8 cellular contexts compared by ENCODE assay signal in genomic region chr20:44080646-44081267, GRCh38.
DNase-seq lines count a peak whose midpoint lies in the region; ATAC-seq, FAIRE-seq and TF ChIP-seq lines count a peak whose summit lies in the region.
"Had no signal": no experiment of that assay in that cellular context is flagged by ENCODE, and none has a peak within 500 bp of the region (broad histone marks: within the 10 kb centered on the region; RNA-seq: fewer than 3 reads in every experiment).

No MANE protein-coding gene starts in this region.

- peak; percentile 85 for ATAC-seq in HG03103 (IDR thresholded peaks at IDR 0.05; ENCODE audit: low read depth, unreplicated experiment)

- no peak overlapping the region for H3K4me3 ChIP-seq in choroid plexus epithelial cell (ENCODE audit: low read depth, low read length)
- H3K4me3 ChIP-seq in liver (ENCODE audit: low read depth in 1 of 3, low read length in 3 of 3), result no peak overlapping the region
- H3K4me3 ChIP-seq: skin epidermis had no signal

- H3K9me3 ChIP-seq in liver (ENCODE audit: control insufficient read depth in 4 of 4, low read length in 3 of 4), result no peaks in the 10 kb centered on the region

- H3K4me1 ChIP-seq in liver (ENCODE audit: control insufficient read depth in 4 of 4, insufficient read depth in 4 of 4, low read length in 3 of 4), result no peaks in the 10 kb centered on the region

- TF ChIP-seq CTCF in choroid plexus epithelial cell (conservative IDR thresholded peaks at IDR 0.05; ENCODE audit: low read depth, low read length) (peak; percentile 99), liver (IDR thresholded peaks at IDR 0.05; ENCODE audit: low read depth, low read length, missing input control) (peak; percentile 100)

- no peaks in the 10 kb centered on the region for H3K27me3 ChIP-seq in liver (ENCODE audit: control insufficient read depth in 4 of 4, insufficient read depth in 4 of 4, low read length in 3 of 4)

- no peak overlapping the region for H3K9ac ChIP-seq in liver (ENCODE audit: low read depth in 1 of 2, low read length in 2 of 2)

- peak; percentile 91 for FAIRE-seq in GM12891 (lab: Jason Lieb, UNC)

- peak; percentile 73 for DNase-seq in GM12891 (ENCODE audit: insufficient read length, low spot score)
- peak; percentile 41 for DNase-seq in NCI-H226
- DNase-seq in activated CD4-positive, alpha-beta T cell treated with anti-CD3 and anti-CD28 coated beads for 24 hours (ENCODE audit: low read depth in 2 of 2), result peak; percentile 66 to 72
- peak; percentile 89 for DNase-seq in choroid plexus epithelial cell (ENCODE audit: low read depth)
- DNase-seq in stimulated activated CD4-positive, alpha-beta T cell treated with anti-CD3 and anti-CD28 coated beads, TNF-alpha, amount 100 ng/mL, for 48 hours (ENCODE audit: low read depth in 3 of 3), result peak; percentile 54 to 61 (median 58)

- TF ChIP-seq RAD21 in liver (IDR thresholded peaks at IDR 0.05), result peak; percentile 99 to 100

- no peak overlapping the region for H3K27ac ChIP-seq in liver (ENCODE audit: low read depth in 1 of 2, low read length in 2 of 2)
- H3K27ac ChIP-seq: skin epidermis had no signal

- no peak for TF ChIP-seq POLR2A in GM12891 (IDR thresholded peaks at IDR 0.05; ENCODE audit: low read depth, low read length)

- WGBS in liver, result 16% methylated on average over 8 of the region's 8 CpGs

- no peaks in the 10 kb centered on the region for H3K36me3 ChIP-seq in liver (ENCODE audit: control insufficient read depth in 4 of 4, insufficient read depth in 3 of 4, low read depth in 1 of 4, low read length in 3 of 4)

TF ChIP-seq in GM12891, 5 proteins besides CTCF, POLR2A, EP300 and RAD21:
- no peak for TF ChIP-seq SPI1 (IDR thresholded peaks at IDR 0.05; ENCODE audit: low read depth, low read length)
- TF ChIP-seq PAX5 (IDR thresholded peaks at IDR 0.05; ENCODE audit: insufficient read depth, low read length, severe bottlenecking), result no peak
- no peak for TF ChIP-seq POLR2AphosphoS5 (IDR thresholded peaks at IDR 0.05; ENCODE audit: low read depth, low read length)
- no peak for TF ChIP-seq TAF1 (IDR thresholded peaks at IDR 0.05; ENCODE audit: low read depth, low read length)
- no peak for TF ChIP-seq POU2F2 (IDR thresholded peaks at IDR 0.05; ENCODE audit: low read depth, low read length)

TF ChIP-seq in liver, 16 proteins besides CTCF, POLR2A, EP300 and RAD21:
- TF ChIP-seq SP1 (IDR thresholded peaks at IDR 0.05) (no peak), RXRA (IDR thresholded peaks at IDR 0.05) (peak in 1 of 2 donors; percentile 6)
